In the genomic region with DNA sequence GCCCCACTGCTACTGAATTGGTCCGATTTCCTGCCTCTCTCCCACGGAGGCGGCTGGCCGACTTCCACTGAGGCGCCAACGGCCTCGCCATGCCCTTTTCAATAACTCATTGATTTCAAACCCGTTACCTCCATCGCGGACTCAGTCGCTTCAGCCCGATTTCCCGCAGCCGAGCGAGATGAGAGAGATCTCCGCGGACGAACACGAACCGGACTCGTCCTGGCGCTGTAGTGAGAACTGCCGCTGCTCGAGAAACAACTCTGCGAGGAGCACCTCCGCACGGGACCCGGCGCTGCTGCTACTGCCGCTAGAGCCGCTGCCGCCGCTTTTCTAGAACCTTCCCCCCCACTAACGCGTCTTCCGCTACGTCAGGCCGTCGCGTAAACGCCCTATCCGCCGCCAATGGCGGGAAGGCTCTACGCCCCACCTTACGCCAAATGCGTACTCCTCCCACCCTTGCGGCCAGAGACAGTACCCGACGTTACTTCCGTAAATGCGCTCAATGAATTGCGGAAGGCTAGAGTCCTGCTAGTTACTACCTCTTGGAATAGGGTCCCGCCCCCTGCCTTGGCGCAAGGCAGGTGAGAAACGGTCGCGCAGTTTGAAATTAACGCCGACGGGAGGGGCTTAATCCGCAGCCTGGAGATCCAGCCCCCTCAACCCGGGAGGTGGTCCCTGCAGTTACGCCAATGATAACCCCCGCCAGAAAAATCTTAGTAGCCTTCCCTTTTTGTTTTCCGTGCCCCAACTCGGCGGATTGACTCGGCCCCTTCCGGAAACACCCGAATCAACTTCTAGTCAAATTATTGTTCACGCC, we compare ENCODE assay signal across 8 cellular contexts. TPM values are rescaled to one million over a fixed set of nuclear protein-coding genes. Genes with fewer than 3 reads are reported as not detected.
A peak's percentile ranks its signal among the peaks of the same experiment; 100 is the strongest.
DNase-seq lines count a peak whose midpoint lies in the region; ATAC-seq, FAIRE-seq and TF ChIP-seq lines count a peak whose summit lies in the region.

A gene (minus strand): TSS at position 303 of the 817 bp plus-strand sequence. CDS start 169 bp downstream, at position 134.

- intact Hi-C loops in Right ventricle myocardium superior (cut with DNase I) = no loop called here
- intact Hi-C loops in pancreas (cut with DNase I) = no loop called here
- intact Hi-C loops in tibial artery (cut with DNase I; ENCODE audit: low total_unique reads) = loop anchor here (5.0 to 10.0 kb wide), 3 partner anchors 343 to 962 kb away; no protein-coding TSS in a partner anchor

- H3K9me3 ChIP-seq in adipocyte (ENCODE audit: control insufficient read depth, low read length) (no peaks in the 10 kb centered on the region), pancreas (no peaks in the 10 kb centered on the region), tibial artery (no peaks in the 10 kb centered on the region)

- ATAC-seq in HG02798 (IDR thresholded peaks at IDR 0.05; ENCODE audit: poor library complexity, unreplicated experiment) = peak; percentile 76
- peak; percentile 89 for ATAC-seq in Right ventricle myocardium superior (ENCODE audit: poor library complexity)
- ATAC-seq in pancreas = peak; percentile 77 to 84 (median 80)

- FAIRE-seq in pancreas (lab: Jason Lieb, UNC) = peak; percentile 94

- DNase-seq in NCI-H1436 (lab: John Stamatoyannopoulos, UW) = peak; percentile 98
- peak; percentile 95 for DNase-seq in T follicular helper cell (ENCODE audit: low read depth)
- DNase-seq in adipocyte (ENCODE audit: low read depth) = peak; percentile 97
- peak; percentile 97 for DNase-seq in Right ventricle myocardium superior
- DNase-seq in pancreas = peak; percentile 97 to 99 (median 98)
- peak; percentile 98 for DNase-seq in tibial artery

- H3K4me1 ChIP-seq in adipocyte (ENCODE audit: control insufficient read depth, insufficient read depth, low read length) = peaks cover 47% of the 10 kb centered on the region
- H3K4me1 ChIP-seq in pancreas = peaks cover 19 to 31% (median 28%) of the 10 kb centered on the region in 3 donors
- H3K4me1 ChIP-seq in tibial artery = peaks cover 0 to 50% (median 34%) of the 10 kb centered on the region in 4 donors

- H3K27ac ChIP-seq in pancreas = peak within 1 kb of the TSS; percentile 94 to 100 (median 98)
- H3K27ac ChIP-seq in tibial artery = peak within 1 kb of the TSS; percentile 99

- WGBS in pancreas, 2 donors = 0% methylated on average over 72 of the region's 72 CpGs

- peak within 1 kb of the TSS; percentile 94 for H3K4me3 ChIP-seq in GM12875 (ENCODE audit: low read depth, low read length)
- peak within 1 kb of the TSS; percentile 99 for H3K4me3 ChIP-seq in adipocyte (ENCODE audit: low read length)
- peak within 1 kb of the TSS; percentile 68 to 93 (median 83) for H3K4me3 ChIP-seq in pancreas
- peak within 1 kb of the TSS; percentile 74 to 91 for H3K4me3 ChIP-seq in tibial artery

- H3K27me3 ChIP-seq in adipocyte (replicated peaks; ENCODE audit: control insufficient read depth, insufficient read depth, low read length) (no peaks in the 10 kb centered on the region), pancreas (no peaks in the 10 kb centered on the region), tibial artery (no peaks in the 10 kb centered on the region)

- no peak for TF ChIP-seq CTCF in GM12875 (IDR thresholded peaks at IDR 0.05; ENCODE audit: borderline replicate concordance, insufficient read depth, low read depth, low read length)
- peak in 3 of 4 donors; percentile 7 to 15 (median 15) for TF ChIP-seq CTCF in pancreas (IDR thresholded peaks at IDR 0.05)
- peak in 1 of 2 experiments; percentile 31 for TF ChIP-seq CTCF in tibial artery (IDR thresholded peaks at IDR 0.05)

- H3K9ac ChIP-seq in adipocyte (ENCODE audit: low read length) = peak within 1 kb of the TSS; percentile 100

- peaks cover 22% of the 10 kb centered on the region for H3K36me3 ChIP-seq in adipocyte (ENCODE audit: control insufficient read depth, insufficient read depth, low read length, severe bottlenecking)
- H3K36me3 ChIP-seq in pancreas = peaks cover 0 to 19% (median 18%) of the 10 kb centered on the region in 3 donors
- peaks cover 19 to 21% (median 20%) of the 10 kb centered on the region in 3 donors for H3K36me3 ChIP-seq in tibial artery

RNA-seq across cellular contexts. Expression of the gene that starts here (rescaled TPM):
- total RNA-seq in Right ventricle myocardium superior = 400 TPM
- total RNA-seq in pancreas = 100 to 1,000 TPM in 5 of 6 donors, 10 to 100 TPM in 1; 84.7 to 235 (median 143) TPM
- 100 to 1,000 TPM; 395 to 464 TPM for polyA plus RNA-seq in pancreas

Comparison
In these comparisons a context has a peak if more than half of its experiments do, and no peak if none do; other contexts are left out.
1. Peak in every context shown above with its lines: DNase-seq, ATAC-seq, H3K4me3 ChIP-seq and H3K27ac ChIP-seq.